Comparison of ENCODE assay signal across 8 cellular contexts in the genomic region with DNA sequence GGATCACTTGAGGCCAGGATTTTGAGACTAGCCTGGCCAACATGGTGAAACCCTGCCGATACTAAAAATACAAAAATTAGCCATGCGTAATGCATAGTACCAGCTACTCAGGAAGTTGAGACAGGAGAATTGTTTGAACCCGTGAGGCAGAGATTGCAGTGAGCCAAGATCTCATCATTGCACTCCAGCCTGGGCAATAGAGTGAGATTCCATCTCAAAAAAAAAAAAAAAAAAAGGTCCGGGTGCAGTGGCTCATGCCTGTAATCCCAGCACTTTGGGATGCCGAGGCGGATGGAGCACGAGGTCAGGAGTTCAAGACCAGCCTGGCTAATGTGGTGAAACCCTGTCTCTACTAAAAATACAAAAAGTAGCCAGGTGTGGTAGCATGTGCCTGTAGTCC. TPM values are rescaled to one million over a fixed set of nuclear protein-coding genes. Genes with fewer than 3 reads are reported as not detected.
DNase-seq lines count a peak whose midpoint lies in the region; ATAC-seq, FAIRE-seq and TF ChIP-seq lines count a peak whose summit lies in the region.
"Not testable (repeated sequence)": the region's sequence is repeated elsewhere in the genome, so short reads cannot be mapped to it uniquely, and the experiment has no call there.

No MANE protein-coding gene starts in this region.

- not testable (repeated sequence) for H2AFZ ChIP-seq in astrocyte (ENCODE audit: low read depth, low read length); HepG2 (ENCODE audit: low read length)

- in situ Hi-C loops in HepG2 (cut with HindIII; ENCODE audit: extremely low pct_ligation_motif_present, low pct_unique_long_range_greater_than_20kb): not testable (repeated sequence)

- peaks cover 18% of the 10 kb centered on the region for H3K4me1 ChIP-seq in astrocyte (ENCODE audit: insufficient read depth, low read length)
- H3K4me1 ChIP-seq in HepG2 (ENCODE audit: insufficient read depth, low read length): peaks cover 64% of the 10 kb centered on the region
- not testable (repeated sequence) for H3K4me1 ChIP-seq in uterus

- POLR2A ChIA-PET in activated B cell treated with CpG ODN at 0.5 μM for 24 hours (lab: Charles Lee): interaction anchor here (0.6 to 2.6 kb wide), 4 partner anchors 115 to 1799 kb away, joined by 3 to 23 read pairs (median 5); a partner anchor contains a TSS
- POLR2A ChIA-PET in HepG2 (lab: Yijun Ruan, JAX): not testable (repeated sequence)

- FAIRE-seq in astrocyte (lab: Jason Lieb, UNC); HepG2 (lab: Jason Lieb, UNC): not testable (repeated sequence)

- not testable (repeated sequence) for DNase-seq in MG63; activated B cell treated with CpG ODN at 0.5 μM for 24 hours; astrocyte (ENCODE audit: low read depth); epithelial cell of esophagus (ENCODE audit: low read depth); HepG2 (ENCODE audit: low spot score); uterus
- peak; percentile 9 for DNase-seq in sciatic nerve (ENCODE audit: low spot score)

- peaks cover 39% of the 10 kb centered on the region for H3K36me3 Mint-ChIP-seq in activated B cell treated with CpG ODN at 0.5 μM for 24 hours (ENCODE audit: low read depth)
- not testable (repeated sequence) for H3K36me3 Mint-ChIP-seq in astrocyte (ENCODE audit: low read depth, unreplicated experiment)

- peaks cover 52% of the 10 kb centered on the region for H3K4me1 Mint-ChIP-seq in activated B cell treated with CpG ODN at 0.5 μM for 24 hours
- H3K4me1 Mint-ChIP-seq in astrocyte (ENCODE audit: low read depth, unreplicated experiment): peaks cover 17% of the 10 kb centered on the region

- H3K27me3 ChIP-seq in MG63; astrocyte (ENCODE audit: insufficient read depth, low read length); HepG2 (ENCODE audit: control insufficient read depth in 1 of 2, insufficient read depth in 2 of 2, low read length in 2 of 2); uterus: not testable (repeated sequence)

- not testable (repeated sequence) for H3K27ac Mint-ChIP-seq in activated B cell treated with CpG ODN at 0.5 μM for 24 hours
- peak overlapping the region; percentile 93 for H3K27ac Mint-ChIP-seq in astrocyte (ENCODE audit: unreplicated experiment)

- 61% methylated on average over 7 of the region's 7 CpGs for WGBS in HepG2 (ENCODE audit: low lambda C conversion rate)

- H3K9me3 Mint-ChIP-seq in activated B cell treated with CpG ODN at 0.5 μM for 24 hours; astrocyte (ENCODE audit: unreplicated experiment): not testable (repeated sequence)

- H3K9me3 ChIP-seq in MG63; astrocyte (ENCODE audit: insufficient read depth, low read depth, low read length); HepG2 (ENCODE audit: low read length); uterus: not testable (repeated sequence)

- H3K4me3 ChIP-seq in GM08714 (ENCODE audit: low read length) (peak overlapping the region; percentile 77), MG63 (peak overlapping the region; percentile 96), astrocyte (ENCODE audit: insufficient read depth, low read depth, low read length) (peak overlapping the region; percentile 91), epithelial cell of esophagus (ENCODE audit: low read length) (peak overlapping the region; percentile 89), HepG2 (replicated peaks in 1 of 3; ENCODE audit: insufficient read depth in 1 of 3, low read depth in 2 of 3, low read length in 3 of 3) (peak overlapping the region; percentile 78 to 91 (median 83)), uterus (peak overlapping the region; percentile 85 to 89)

- not testable (repeated sequence) for TF ChIP-seq EP300 in HepG2 (IDR thresholded peaks at IDR 0.05; ENCODE audit: low read depth in 2 of 2, low read length in 2 of 2); HepG2 (CRISPR knock-in tag; IDR thresholded peaks at IDR 0.05; ENCODE audit: borderline replicate concordance)

- H3K79me2 ChIP-seq in astrocyte (ENCODE audit: insufficient read depth, low read length): peaks cover 85% of the 10 kb centered on the region
- peaks cover 81% of the 10 kb centered on the region for H3K79me2 ChIP-seq in HepG2 (ENCODE audit: insufficient read depth, low read length)

- TF ChIP-seq RAD21 in HepG2 (CRISPR knock-in tag; IDR thresholded peaks at IDR 0.05): not testable (repeated sequence)

- H4K20me1 ChIP-seq in astrocyte (ENCODE audit: insufficient read depth, low read length): peaks cover 30% of the 10 kb centered on the region
- H4K20me1 ChIP-seq in HepG2 (ENCODE audit: insufficient read depth, low read length): peaks cover 24% of the 10 kb centered on the region

- not testable (repeated sequence) for TF ChIP-seq CTCF in activated B cell treated with CpG ODN at 0.5 μM for 24 hours (IDR thresholded peaks at IDR 0.05); astrocyte (IDR thresholded peaks at IDR 0.05; ENCODE audit: insufficient read depth, low read depth, low read length); epithelial cell of esophagus (IDR thresholded peaks at IDR 0.05; ENCODE audit: insufficient read depth, low read depth, low read length, missing control alignments); HepG2 (CRISPR knock-in tag; IDR thresholded peaks at IDR 0.05); uterus (IDR thresholded peaks at IDR 0.05)

- H3K4me3 Mint-ChIP-seq in activated B cell treated with CpG ODN at 0.5 μM for 24 hours: peak overlapping the region; percentile 98
- peak overlapping the region; percentile 98 for H3K4me3 Mint-ChIP-seq in astrocyte (ENCODE audit: unreplicated experiment)

- not testable (repeated sequence) for BruUV-seq in HepG2 (replicated peaks; lab: Mats Ljungman, UMichigan)

- H3K9ac ChIP-seq in astrocyte (ENCODE audit: low read length) (peak overlapping the region; percentile 98), HepG2 (ENCODE audit: insufficient read depth, low read depth, low read length) (peak overlapping the region; percentile 87)

- peak overlapping the region; percentile 22 for H3K27ac ChIP-seq in astrocyte (ENCODE audit: low read depth, low read length)
- peak overlapping the region; percentile 87 for H3K27ac ChIP-seq in HepG2 (ENCODE audit: extremely low read length, insufficient read depth, low read length)
- H3K27ac ChIP-seq in uterus: peak overlapping the region; percentile 93 to 96

- H3K4me2 ChIP-seq in astrocyte (ENCODE audit: low read length) (peak overlapping the region; percentile 99), HepG2 (ENCODE audit: low read depth, low read length) (peak overlapping the region; percentile 81)

- TF ChIP-seq POLR2A in HepG2 (IDR thresholded peaks at IDR 0.05; ENCODE audit: insufficient read depth in 1 of 2, low read depth in 2 of 2, low read length in 2 of 2); uterus (IDR thresholded peaks at IDR 0.05): not testable (repeated sequence)

- H3K36me3 ChIP-seq in MG63 (peaks cover 69% of the 10 kb centered on the region), astrocyte (ENCODE audit: insufficient read depth, low read length) (peaks cover 13% of the 10 kb centered on the region), HepG2 (replicated peaks in 1 of 2; ENCODE audit: control insufficient read depth in 1 of 2, insufficient read depth in 2 of 2, low read length in 2 of 2) (peaks cover 3 to 18% of the 10 kb centered on the region in 2 experiments; a peak in 3 of 5 replicates)
- H3K36me3 ChIP-seq in uterus: not testable (repeated sequence)

- CTCF ChIA-PET in activated B cell treated with CpG ODN at 0.5 μM for 24 hours (lab: Charles Lee); HepG2 (lab: Yijun Ruan, JAX; ENCODE audit: low intra/inter-chr PET ratio, low total read pairs): not testable (repeated sequence)

- intact Hi-C loops in activated B cell treated with CpG ODN at 0.5 μM for 24 hours (cut with micrococcal nuclease) (loop anchor here (5.0 to 10.0 kb wide), 6 partner anchors 341 to 1797 kb away; a partner anchor contains a TSS), HepG2 (cut with micrococcal nuclease; ENCODE audit: unreplicated experiment) (loop anchor here (5.0 kb wide), 3 partner anchors 69 to 241 kb away; a partner anchor contains a TSS), uterus (cut with DNase I; ENCODE audit: low total_unique reads) (loop anchor here (5.0 kb wide), 1 partner anchor 241 kb away; a partner anchor contains a TSS)
- intact Hi-C loops in sciatic nerve (cut with DNase I): not testable (repeated sequence)

- not testable (repeated sequence) for H3K27me3 Mint-ChIP-seq in activated B cell treated with CpG ODN at 0.5 μM for 24 hours; astrocyte (ENCODE audit: low read depth, unreplicated experiment)

- not testable (repeated sequence) for ATAC-seq in activated B cell treated with CpG ODN at 0.5 μM for 24 hours (ENCODE audit: low read depth); HepG2; sciatic nerve

RNA-seq across cellular contexts. Expression of a gene that starts 2.2 kb away (rescaled TPM):
- total RNA-seq in MG63 (2014; rRNA removed; shearing (Covaris generic); ENCODE audit: low replicate concordance): 104 and 107 TPM in 2 replicates
- total RNA-seq in activated B cell treated with CpG ODN at 0.5 μM for 24 hours (17.8 and 17.9 TPM in 2 replicates), astrocyte (140 and 153 TPM in 2 replicates), HepG2 (2016; rRNA removed; fragmentation: Illumina TruSeq; extraction: Trizol) (67.0 and 106 TPM in 2 replicates), sciatic nerve (17.4 TPM), uterus (10 to 100 TPM; 12.6 to 76.3 (median 39.5) TPM)
- total RNA-seq in HepG2 (2016; cell fraction: cytosol; rRNA removed; fragmentation: Illumina TruSeq; extraction: Trizol; ENCODE audit: low read depth): 5.3 and 6.0 TPM in 2 replicates
- total RNA-seq in HepG2 (2016; cell fraction: insoluble cytoplasmic fraction; rRNA removed; fragmentation: Illumina TruSeq; extraction: Trizol): 65.8 and 105 TPM in 2 replicates
- 15.3 and 18.4 TPM in 2 replicates for total RNA-seq in HepG2 (2016; cell fraction: membrane; rRNA removed; fragmentation: Illumina TruSeq; extraction: Trizol)
- total RNA-seq in HepG2 (2016; cell fraction: nucleus; rRNA removed; fragmentation: Illumina TruSeq; extraction: Trizol): 102 and 125 TPM in 2 replicates
- 135 and 142 TPM in 2 replicates for polyA plus RNA-seq in HepG2 (2011; rRNA removed)
- 110 and 155 TPM in 2 replicates for polyA plus RNA-seq in HepG2 (2011; cell fraction: cytosol; rRNA removed)
- 50.4 and 50.5 TPM in 2 replicates for polyA plus RNA-seq in HepG2 (2011; cell fraction: nucleus; rRNA removed)
- 134 and 147 TPM in 2 replicates for polyA plus RNA-seq in HepG2 (2012)
- polyA plus RNA-seq in HepG2 (2016; cell fraction: cytosol; fragmentation: Illumina TruSeq; extraction: Trizol; ENCODE audit: low read depth): 3.0 and 3.3 TPM in 2 replicates
- 49.1 and 53.6 TPM in 2 replicates for polyA plus RNA-seq in HepG2 (2016; cell fraction: insoluble cytoplasmic fraction; fragmentation: Illumina TruSeq; extraction: Trizol; ENCODE audit: low read depth)
- 8.1 and 9.3 TPM in 2 replicates for polyA plus RNA-seq in HepG2 (2016; cell fraction: membrane; fragmentation: Illumina TruSeq; extraction: Trizol; ENCODE audit: low read depth)
- 109 and 119 TPM in 2 replicates for polyA plus RNA-seq in HepG2 (2016; cell fraction: nucleus; fragmentation: Illumina TruSeq; extraction: Trizol; ENCODE audit: insufficient read depth, low read depth)
- 467 and 535 TPM in 2 replicates for polyA minus RNA-seq in HepG2 (2011; rRNA and poly(A)+ RNA removed; ENCODE audit: low replicate concordance)
- polyA minus RNA-seq in HepG2 (2011; cell fraction: cytosol; rRNA and poly(A)+ RNA removed): 185 and 199 TPM in 2 replicates
- 108 and 115 TPM in 2 replicates for polyA minus RNA-seq in HepG2 (2011; cell fraction: nucleus; rRNA and poly(A)+ RNA removed)

Comparison
In these comparisons a context has a peak if more than half of its experiments do, and no peak if none do; other contexts are left out.
1. H3K27ac ChIP-seq: peak in every context shown above with its lines; median percentile 94 in uterus; 87 in HepG2; 22 in astrocyte.